ENCODE assay signal across 10 cellular contexts in genomic region chr4:115274545-115274944, GRCh38.
DNase-seq lines count a peak whose midpoint lies in the region; ATAC-seq lines count a peak whose summit lies in the region.
"Had no signal": no experiment of that assay in that cellular context is flagged by ENCODE, and none has a peak within 500 bp of the region (broad histone marks: within the 10 kb centered on the region; RNA-seq: fewer than 3 reads in every experiment).

No MANE protein-coding gene starts in this region.

- H3K36me3 Mint-ChIP-seq in activated CD4-positive, alpha-beta T cell treated with anti-CD3 and anti-CD28 coated beads, Interleukin-2, amount 10 ng/mL, durations not matched to agents 7 days and 5 days (ENCODE audit: low read depth), result peaks cover 7% of the 10 kb centered on the region
- no peaks in the 10 kb centered on the region for H3K36me3 Mint-ChIP-seq in stimulated activated naive B cell treated with anti-CD40 and anti-IgM and Interleukin-4, amounts not matched to agents 10 μg/mL and 1 μg/mL and 100 μg/mL, for 72 hours
- no peaks in the 10 kb centered on the region for H3K36me3 Mint-ChIP-seq in activated CD8-positive, alpha-beta T cell treated with anti-CD3 and anti-CD28 coated beads, Interleukin-2, amount 10 ng/mL, durations not matched to agents 7 days and 5 days (ENCODE audit: low read depth)

- H3K9me3 ChIP-seq in right cardiac atrium (ENCODE audit: control insufficient read depth, low read length), result no peaks in the 10 kb centered on the region

- no peak overlapping the region for H3K4me3 Mint-ChIP-seq in activated CD4-positive, alpha-beta T cell treated with anti-CD3 and anti-CD28 coated beads, Interleukin-2, amount 10 ng/mL, durations not matched to agents 7 days and 5 days
- no peak overlapping the region for H3K4me3 Mint-ChIP-seq in stimulated activated naive B cell treated with anti-CD40 and anti-IgM and Interleukin-4, amounts not matched to agents 10 μg/mL and 1 μg/mL and 100 μg/mL, for 72 hours
- H3K4me3 Mint-ChIP-seq in activated CD8-positive, alpha-beta T cell treated with anti-CD3 and anti-CD28 coated beads, Interleukin-2, amount 10 ng/mL, durations not matched to agents 7 days and 5 days, result no peak overlapping the region

- DNase-seq in activated CD4-positive, alpha-beta T cell treated with anti-CD3 and anti-CD28 coated beads, Interleukin-2, amount 10 ng/mL, durations not matched to agents 7 days and 5 days, result no peak
- DNase-seq in activated CD4-positive, alpha-beta T cell treated with anti-CD3 and anti-CD28 coated beads for 1 hour, result no peak
- DNase-seq in NAMALWA (ENCODE audit: low spot score) (peak; percentile 48), posterior cingulate gyrus (no peak), right cardiac atrium (no peak)
- DNase-seq in stimulated activated naive B cell treated with anti-CD40 and anti-IgM and Interleukin-4, amounts not matched to agents 10 μg/mL and 1 μg/mL and 100 μg/mL, for 72 hours, result no peak
- DNase-seq in activated CD8-positive, alpha-beta T cell treated with anti-CD3 and anti-CD28 coated beads, Interleukin-2, amount 10 ng/mL, durations not matched to agents 7 days and 5 days, result no peak
- DNase-seq: activated CD8-positive, alpha-beta memory T cell treated with anti-CD3 and anti-CD28 coated beads for 24 hours; cerebellar nuclear complex had no signal

- H3K4me1 ChIP-seq in right cardiac atrium (ENCODE audit: control insufficient read depth, insufficient read depth, low read length), result no peaks in the 10 kb centered on the region

- no peaks in the 10 kb centered on the region for H3K27me3 ChIP-seq in right cardiac atrium (ENCODE audit: control insufficient read depth, insufficient read depth)

- ATAC-seq in HG02973 (IDR thresholded peaks at IDR 0.05; ENCODE audit: unreplicated experiment), result peak; percentile 64
- ATAC-seq in stimulated activated naive B cell treated with anti-CD40 and anti-IgM and Interleukin-4, amounts not matched to agents 10 μg/mL and 1 μg/mL and 100 μg/mL, for 72 hours (replicated peaks), result peak; percentile 46 to 60
- no peak for ATAC-seq in right cardiac atrium
- no peak for ATAC-seq in activated CD8-positive, alpha-beta T cell treated with anti-CD3 and anti-CD28 coated beads, Interleukin-2, amount 10 ng/mL, durations not matched to agents 7 days and 5 days

- CTCF ChIA-PET in activated CD4-positive, alpha-beta T cell treated with anti-CD3 and anti-CD28 coated beads, Interleukin-2, amount 10 ng/mL, durations not matched to agents 7 days and 5 days (lab: Charles Lee), result no interaction called here
- CTCF ChIA-PET in activated CD8-positive, alpha-beta T cell treated with anti-CD3 and anti-CD28 coated beads, Interleukin-2, amount 10 ng/mL, durations not matched to agents 7 days and 5 days (lab: Charles Lee), result no interaction called here

- H3K4me3 ChIP-seq in right cardiac atrium (ENCODE audit: low read length), result no peak overlapping the region

- no peak overlapping the region for H3K27ac ChIP-seq in right cardiac atrium (ENCODE audit: low read length)

- peaks cover 3% of the 10 kb centered on the region for H3K27me3 Mint-ChIP-seq in activated CD4-positive, alpha-beta T cell treated with anti-CD3 and anti-CD28 coated beads, Interleukin-2, amount 10 ng/mL, durations not matched to agents 7 days and 5 days
- no peaks in the 10 kb centered on the region for H3K27me3 Mint-ChIP-seq in stimulated activated naive B cell treated with anti-CD40 and anti-IgM and Interleukin-4, amounts not matched to agents 10 μg/mL and 1 μg/mL and 100 μg/mL, for 72 hours
- no peaks in the 10 kb centered on the region for H3K27me3 Mint-ChIP-seq in activated CD8-positive, alpha-beta T cell treated with anti-CD3 and anti-CD28 coated beads, Interleukin-2, amount 10 ng/mL, durations not matched to agents 7 days and 5 days (ENCODE audit: low read depth)

- intact Hi-C loops in posterior cingulate gyrus (cut with DNase I) (no loop called here), right cardiac atrium (cut with DNase I) (no loop called here)

- peak overlapping the region; percentile 41 for H3K27ac Mint-ChIP-seq in activated CD4-positive, alpha-beta T cell treated with anti-CD3 and anti-CD28 coated beads, Interleukin-2, amount 10 ng/mL, durations not matched to agents 7 days and 5 days
- H3K27ac Mint-ChIP-seq in stimulated activated naive B cell treated with anti-CD40 and anti-IgM and Interleukin-4, amounts not matched to agents 10 μg/mL and 1 μg/mL and 100 μg/mL, for 72 hours, result no peak overlapping the region
- no peak overlapping the region for H3K27ac Mint-ChIP-seq in activated CD8-positive, alpha-beta T cell treated with anti-CD3 and anti-CD28 coated beads, Interleukin-2, amount 10 ng/mL, durations not matched to agents 7 days and 5 days

- H3K9me3 Mint-ChIP-seq in activated CD4-positive, alpha-beta T cell treated with anti-CD3 and anti-CD28 coated beads, Interleukin-2, amount 10 ng/mL, durations not matched to agents 7 days and 5 days, result peaks cover 12% of the 10 kb centered on the region
- H3K9me3 Mint-ChIP-seq in stimulated activated naive B cell treated with anti-CD40 and anti-IgM and Interleukin-4, amounts not matched to agents 10 μg/mL and 1 μg/mL and 100 μg/mL, for 72 hours, result peaks cover 0 to 1% of the 10 kb centered on the region in 2 donors
- H3K9me3 Mint-ChIP-seq in activated CD8-positive, alpha-beta T cell treated with anti-CD3 and anti-CD28 coated beads, Interleukin-2, amount 10 ng/mL, durations not matched to agents 7 days and 5 days (ENCODE audit: insufficient read depth), result peaks cover 6% of the 10 kb centered on the region

- H3K4me1 Mint-ChIP-seq in activated CD4-positive, alpha-beta T cell treated with anti-CD3 and anti-CD28 coated beads, Interleukin-2, amount 10 ng/mL, durations not matched to agents 7 days and 5 days, result peaks cover 29% of the 10 kb centered on the region
- H3K4me1 Mint-ChIP-seq in stimulated activated naive B cell treated with anti-CD40 and anti-IgM and Interleukin-4, amounts not matched to agents 10 μg/mL and 1 μg/mL and 100 μg/mL, for 72 hours, result no peaks in the 10 kb centered on the region
- peaks cover 19% of the 10 kb centered on the region for H3K4me1 Mint-ChIP-seq in activated CD8-positive, alpha-beta T cell treated with anti-CD3 and anti-CD28 coated beads, Interleukin-2, amount 10 ng/mL, durations not matched to agents 7 days and 5 days (ENCODE audit: low read depth)

- POLR2A ChIA-PET in activated CD4-positive, alpha-beta T cell treated with anti-CD3 and anti-CD28 coated beads, Interleukin-2, amount 10 ng/mL, durations not matched to agents 7 days and 5 days (lab: Charles Lee), result no interaction called here
- POLR2A ChIA-PET in activated CD8-positive, alpha-beta T cell treated with anti-CD3 and anti-CD28 coated beads, Interleukin-2, amount 10 ng/mL, durations not matched to agents 7 days and 5 days (lab: Charles Lee), result no interaction called here

Comparison
In these comparisons a context has a peak if more than half of its experiments do, and no peak if none do; other contexts are left out.
1. ATAC-seq: peak in HG02973 (single experiment) and stimulated activated naive B cell treated with anti-CD40 and anti-IgM and Interleukin-4, amounts not matched to agents 10 μg/mL and 1 μg/mL and 100 μg/mL, for 72 hours (2 of 2); none in right cardiac atrium (0 of 2) and activated CD8-positive, alpha-beta T cell treated with anti-CD3 and anti-CD28 coated beads, Interleukin-2, amount 10 ng/mL, durations not matched to agents 7 days and 5 days (single experiment).